12 cellular contexts compared by ENCODE assay signal in genomic region chr2:211454684-211455083, GRCh38.
DNase-seq lines count a peak whose midpoint lies in the region; ATAC-seq lines count a peak whose summit lies in the region.
"Had no signal": no experiment of that assay in that cellular context is flagged by ENCODE, and none has a peak within 500 bp of the region (broad histone marks: within the 10 kb centered on the region; RNA-seq: fewer than 3 reads in every experiment).

No MANE protein-coding gene starts in this region.

- intact Hi-C loops in posterior vena cava (cut with DNase I): no loop called here

- ATAC-seq in HG03025 (IDR thresholded peaks at IDR 0.05; ENCODE audit: low FRiP score, unreplicated experiment) (no peak), GM19324 (IDR thresholded peaks at IDR 0.05; ENCODE audit: low FRiP score, unreplicated experiment) (no peak)
- ATAC-seq: activated T-cell treated with anti-CD3 and anti-CD28 coated beads, Interleukin-2, amount 50 U/mL, for 4 hours had no signal

- peak; percentile 25 for DNase-seq in DMS153 (lab: John Stamatoyannopoulos, UW)
- no peak for DNase-seq in DMS153 treated with DMSO at 0.1 percent for 48 hours (lab: John Stamatoyannopoulos, UW; ENCODE audit: unreplicated experiment)
- DNase-seq in NCI-H2081 (lab: John Stamatoyannopoulos, UW): peak; percentile 78 to 95
- peak; percentile 81 for DNase-seq in cerebellar cortex (ENCODE audit: low spot score)
- peak; percentile 61 for DNase-seq in posterior vena cava (ENCODE audit: low spot score)
- DNase-seq in D341Med (ENCODE audit: low spot score): no peak
- DNase-seq: 8988T; activated T-cell treated with anti-CD3 and anti-CD28 coated beads, Interleukin-2, amount 50 U/mL, for 4 hours; GDM1; T-helper 9 cell had no signal

Comparison
In these comparisons a context has a peak if more than half of its experiments do, and no peak if none do; other contexts are left out.
1. DNase-seq: peak in DMS153 (single experiment), NCI-H2081 (2 of 2), cerebellar cortex (single experiment) and posterior vena cava (single experiment); none in DMS153 treated with DMSO at 0.1 percent for 48 hours (single experiment) and D341Med (single experiment).